ENCODE assay signal across 24 cellular contexts in genomic region chr9:131447600-131447999, GRCh38. TPM values are rescaled to one million over a fixed set of nuclear protein-coding genes. Genes with fewer than 3 reads are reported as not detected.
DNase-seq lines count a peak whose midpoint lies in the region; ATAC-seq and TF ChIP-seq lines count a peak whose summit lies in the region.
"Had no signal": no experiment of that assay in that cellular context is flagged by ENCODE, and none has a peak within 500 bp of the region (broad histone marks: within the 10 kb centered on the region; RNA-seq: fewer than 3 reads in every experiment).

No MANE protein-coding gene starts in this region.

- no peak overlapping the region for H3K4me3 Mint-ChIP-seq in activated CD8-positive, alpha-beta T cell treated with anti-CD3 and anti-CD28 coated beads for 36 hours
- H3K4me3 Mint-ChIP-seq in activated CD8-positive, alpha-beta T cell treated with anti-CD3 and anti-CD28 coated beads, Interleukin-2, amount 10 ng/mL, durations not matched to agents 7 days and 5 days, result no peak overlapping the region
- H3K4me3 Mint-ChIP-seq in H9 (no peak overlapping the region), progenitor cell of endocrine pancreas (ENCODE audit: low read depth) (no peak overlapping the region)
- no peak overlapping the region for H3K4me3 Mint-ChIP-seq in dendritic cell treated with granulocyte-macrophage colony-stimulating factor and Interleukin-4, amounts not matched to agents 40 ng/mL and 50 ng/mL, for 4 days
- H3K4me3 Mint-ChIP-seq: B cell, neural crest cell, type B pancreatic cell had no signal

- DNase-seq in activated CD8-positive, alpha-beta T cell treated with anti-CD3 and anti-CD28 coated beads for 36 hours, result no peak
- no peak for DNase-seq in activated CD8-positive, alpha-beta T cell treated with anti-CD3 and anti-CD28 coated beads, Interleukin-2, amount 10 ng/mL, durations not matched to agents 7 days and 5 days
- no peak for DNase-seq in H9
- no peak for DNase-seq in progenitor cell of endocrine pancreas (ENCODE audit: low spot score, unreplicated experiment)
- DNase-seq in middle frontal gyrus (ENCODE audit: extremely low spot score, low spot score), result no peak
- DNase-seq in DMS53 treated with DMSO at 0.1 percent for 48 hours (lab: John Stamatoyannopoulos, UW; ENCODE audit: unreplicated experiment), result no peak
- DNase-seq in HEK293T (ENCODE audit: extremely low spot score), result no peak
- DNase-seq: activated CD4-positive, alpha-beta T cell treated with anti-CD3 and anti-CD28 coated beads for 1 hour; brain microvascular endothelial cell; colonic mucosa; gastrocnemius medialis; Karpas-422; left ventricle myocardium inferior; mucosa of descending colon; NCI-H146; NCI-H524; posterior cingulate gyrus; sigmoid colon; stimulated activated CD4-positive, alpha-beta T cell treated with anti-CD3 and anti-CD28 coated beads, Interleukin-15, amount 100 ng/mL, for 24 hours had no signal

- no peaks in the 10 kb centered on the region for H3K9me3 Mint-ChIP-seq in activated CD8-positive, alpha-beta T cell treated with anti-CD3 and anti-CD28 coated beads for 36 hours
- no peaks in the 10 kb centered on the region for H3K9me3 Mint-ChIP-seq in activated CD8-positive, alpha-beta T cell treated with anti-CD3 and anti-CD28 coated beads, Interleukin-2, amount 10 ng/mL, durations not matched to agents 7 days and 5 days (ENCODE audit: insufficient read depth)
- H3K9me3 Mint-ChIP-seq in H9 (no peaks in the 10 kb centered on the region), progenitor cell of endocrine pancreas (ENCODE audit: low read depth) (no peaks in the 10 kb centered on the region)
- H3K9me3 Mint-ChIP-seq in dendritic cell treated with granulocyte-macrophage colony-stimulating factor and Interleukin-4, amounts not matched to agents 40 ng/mL and 50 ng/mL, for 4 days, result no peaks in the 10 kb centered on the region
- H3K9me3 Mint-ChIP-seq: neural crest cell, type B pancreatic cell had no signal

- peaks cover 17% of the 10 kb centered on the region for H3K4me1 Mint-ChIP-seq in activated CD8-positive, alpha-beta T cell treated with anti-CD3 and anti-CD28 coated beads for 36 hours (ENCODE audit: low read depth)
- peaks cover 12% of the 10 kb centered on the region for H3K4me1 Mint-ChIP-seq in activated CD8-positive, alpha-beta T cell treated with anti-CD3 and anti-CD28 coated beads, Interleukin-2, amount 10 ng/mL, durations not matched to agents 7 days and 5 days (ENCODE audit: low read depth)
- H3K4me1 Mint-ChIP-seq in H9 (peaks cover 5 to 6% of the 10 kb centered on the region in 2 experiments; a peak in 2 of 4 replicates), progenitor cell of endocrine pancreas (ENCODE audit: low read depth) (no peaks in the 10 kb centered on the region)
- peaks cover 18% of the 10 kb centered on the region for H3K4me1 Mint-ChIP-seq in dendritic cell treated with granulocyte-macrophage colony-stimulating factor and Interleukin-4, amounts not matched to agents 40 ng/mL and 50 ng/mL, for 4 days (ENCODE audit: low read depth)

- H3K4me2 ChIP-seq in H9 (ENCODE audit: insufficient read depth, insufficient read length, low read length), result no peak overlapping the region

- H3K27me3 ChIP-seq in H9 (ENCODE audit: insufficient read depth, low read length), result no peaks in the 10 kb centered on the region
- H3K27me3 ChIP-seq: brain microvascular endothelial cell, colonic mucosa, gastrocnemius medialis, Peyer's patch, sigmoid colon had no signal

- H3K27ac Mint-ChIP-seq in activated CD8-positive, alpha-beta T cell treated with anti-CD3 and anti-CD28 coated beads for 36 hours, result peak overlapping the region; percentile 18
- no peak overlapping the region for H3K27ac Mint-ChIP-seq in activated CD8-positive, alpha-beta T cell treated with anti-CD3 and anti-CD28 coated beads, Interleukin-2, amount 10 ng/mL, durations not matched to agents 7 days and 5 days
- H3K27ac Mint-ChIP-seq in H9 (peak overlapping the region in 2 of 3 experiments; percentile 57 to 78; a peak in 3 of 7 replicates), progenitor cell of endocrine pancreas (peak overlapping the region; percentile 67)
- peak overlapping the region; percentile 49 for H3K27ac Mint-ChIP-seq in dendritic cell treated with granulocyte-macrophage colony-stimulating factor and Interleukin-4, amounts not matched to agents 40 ng/mL and 50 ng/mL, for 4 days
- H3K27ac Mint-ChIP-seq: type B pancreatic cell had no signal

- peaks cover 2% of the 10 kb centered on the region for H3K79me1 ChIP-seq in H9 (ENCODE audit: insufficient read depth, low read depth, low read length, poor library complexity, severe bottlenecking)

- no peak overlapping the region for H3K27ac ChIP-seq in H9 (ENCODE audit: insufficient read length, low read depth, low read length)
- H3K27ac ChIP-seq: brain microvascular endothelial cell, colonic mucosa, gastrocnemius medialis, Peyer's patch, sigmoid colon had no signal

- H3K4me1 ChIP-seq in H9 (ENCODE audit: insufficient read depth, low read length), result no peaks in the 10 kb centered on the region
- H3K4me1 ChIP-seq: colonic mucosa, gastrocnemius medialis, Peyer's patch, sigmoid colon had no signal

- no peak overlapping the region; the same call in 1 of the 2 replicates for H3K14ac ChIP-seq in H9 (ENCODE audit: insufficient read depth, low read length)

- H2BK20ac ChIP-seq in H9 (ENCODE audit: low read depth, low read length, poor library complexity, severe bottlenecking), result no peak overlapping the region

- no peak overlapping the region for H2BK12ac ChIP-seq in H9 (ENCODE audit: insufficient read length, low read depth, low read length)

- H3K9ac ChIP-seq in H9 (ENCODE audit: extremely low read depth, insufficient read length, low read length), result no peak overlapping the region

- H4K8ac ChIP-seq in H9 (replicated peaks; ENCODE audit: insufficient read length, low read depth, low read length), result no peak overlapping the region

- no peaks in the 10 kb centered on the region for H3K9me3 ChIP-seq in H9 (ENCODE audit: control insufficient read depth, low read depth, low read length)
- H3K9me3 ChIP-seq: colonic mucosa, gastrocnemius medialis, left ventricle myocardium inferior, mucosa of descending colon, Peyer's patch, sigmoid colon had no signal

- no peak for TF ChIP-seq CTCF in activated CD8-positive, alpha-beta T cell treated with anti-CD3 and anti-CD28 coated beads for 36 hours (IDR thresholded peaks at IDR 0.05)
- TF ChIP-seq CTCF in H9 (conservative IDR thresholded peaks at IDR 0.05) (no peak), progenitor cell of endocrine pancreas (IDR thresholded peaks at IDR 0.05; ENCODE audit: unreplicated experiment) (no peak)

- H3T11ph ChIP-seq in H9 (ENCODE audit: low read length), result no peak overlapping the region

- H2AK5ac ChIP-seq in H9 (ENCODE audit: insufficient read length, low read length), result no peak overlapping the region

- no peaks in the 10 kb centered on the region for H3K23me2 ChIP-seq in H9 (ENCODE audit: insufficient read length, low read depth, low read length, poor library complexity, severe bottlenecking)

- no peaks in the 10 kb centered on the region for H3K27me3 Mint-ChIP-seq in activated CD8-positive, alpha-beta T cell treated with anti-CD3 and anti-CD28 coated beads for 36 hours
- H3K27me3 Mint-ChIP-seq in activated CD8-positive, alpha-beta T cell treated with anti-CD3 and anti-CD28 coated beads, Interleukin-2, amount 10 ng/mL, durations not matched to agents 7 days and 5 days (ENCODE audit: low read depth), result no peaks in the 10 kb centered on the region
- H3K27me3 Mint-ChIP-seq in H9 (ENCODE audit: low read depth) (no peaks in the 10 kb centered on the region; the same call in 1 of the 2 replicates), progenitor cell of endocrine pancreas (no peaks in the 10 kb centered on the region)
- H3K27me3 Mint-ChIP-seq in dendritic cell treated with granulocyte-macrophage colony-stimulating factor and Interleukin-4, amounts not matched to agents 40 ng/mL and 50 ng/mL, for 4 days, result no peaks in the 10 kb centered on the region
- H3K27me3 Mint-ChIP-seq: B cell, type B pancreatic cell had no signal

- no peak overlapping the region for H3K18ac ChIP-seq in H9 (ENCODE audit: insufficient read length, low read depth, low read length)

- no peak overlapping the region for H2BK15ac ChIP-seq in H9 (ENCODE audit: low read depth, low read length)

- H3K36me3 Mint-ChIP-seq in activated CD8-positive, alpha-beta T cell treated with anti-CD3 and anti-CD28 coated beads for 36 hours (ENCODE audit: low read depth), result peaks cover 62% of the 10 kb centered on the region
- peaks cover 79% of the 10 kb centered on the region for H3K36me3 Mint-ChIP-seq in activated CD8-positive, alpha-beta T cell treated with anti-CD3 and anti-CD28 coated beads, Interleukin-2, amount 10 ng/mL, durations not matched to agents 7 days and 5 days (ENCODE audit: low read depth)
- H3K36me3 Mint-ChIP-seq in H9 (ENCODE audit: insufficient read depth in 1 of 3, low read depth in 3 of 3) (peaks cover 61 to 94% (median 89%) of the 10 kb centered on the region in 3 experiments; a peak in 6 of 7 replicates), progenitor cell of endocrine pancreas (ENCODE audit: insufficient read depth) (peaks cover 60% of the 10 kb centered on the region)
- H3K36me3 Mint-ChIP-seq in dendritic cell treated with granulocyte-macrophage colony-stimulating factor and Interleukin-4, amounts not matched to agents 40 ng/mL and 50 ng/mL, for 4 days (ENCODE audit: low read depth), result peaks cover 100% of the 10 kb centered on the region

- no peak for ATAC-seq in activated CD8-positive, alpha-beta T cell treated with anti-CD3 and anti-CD28 coated beads for 36 hours
- no peak for ATAC-seq in activated CD8-positive, alpha-beta T cell treated with anti-CD3 and anti-CD28 coated beads, Interleukin-2, amount 10 ng/mL, durations not matched to agents 7 days and 5 days
- ATAC-seq: gastrocnemius medialis, mucosa of descending colon had no signal

- H3K4ac ChIP-seq in H9 (ENCODE audit: low read depth, low read length), result no peak overlapping the region

- H3K23ac ChIP-seq in H9 (ENCODE audit: insufficient read length, low read depth, low read length), result no peak overlapping the region

- no peak overlapping the region for H2BK5ac ChIP-seq in H9 (ENCODE audit: insufficient read length, low read length)

- H4K20me1 ChIP-seq in H9 (ENCODE audit: control insufficient read depth, insufficient read depth, insufficient read length), result peaks cover 2% of the 10 kb centered on the region

- no CpG with 5 or more reads among the region's 14 CpGs for WGBS in H9 (ENCODE audit: extremely low coverage, insufficient read length, low lambda C conversion rate)

- no peak overlapping the region for H4K5ac ChIP-seq in H9 (ENCODE audit: insufficient read length, low read depth, low read length)

- intact Hi-C loops in activated CD8-positive, alpha-beta T cell treated with anti-CD3 and anti-CD28 coated beads for 36 hours (cut with micrococcal nuclease), result no loop called here
- intact Hi-C loops in dendritic cell treated with granulocyte-macrophage colony-stimulating factor and Interleukin-4, amounts not matched to agents 40 ng/mL and 50 ng/mL, for 4 days (cut with micrococcal nuclease), result loop anchor here (10.0 kb wide), 1 partner anchor 53 kb away; the partner anchor contains the start of gene PRRC2B

- no peak overlapping the region for H2BK120ac ChIP-seq in H9 (ENCODE audit: low read depth, low read length, poor library complexity, severe bottlenecking)

- H3K56ac ChIP-seq in H9 (ENCODE audit: insufficient read length, low read depth, low read length), result no peak overlapping the region

- H2AFZ ChIP-seq in H9 (ENCODE audit: low read length), result no peak overlapping the region

- no peak overlapping the region for H4K91ac ChIP-seq in H9 (ENCODE audit: insufficient read length, low read depth, low read length)

- CTCF ChIA-PET in activated CD8-positive, alpha-beta T cell treated with anti-CD3 and anti-CD28 coated beads for 36 hours (lab: Charles Lee), result interaction anchor here (2.7 kb wide), 1 partner anchor 111 kb away, joined by 8 read pairs; no protein-coding TSS in a partner anchor
- CTCF ChIA-PET in activated CD8-positive, alpha-beta T cell treated with anti-CD3 and anti-CD28 coated beads, Interleukin-2, amount 10 ng/mL, durations not matched to agents 7 days and 5 days (lab: Charles Lee), result no interaction called here
- CTCF ChIA-PET in HEK293T (lab: Yijun Ruan, JAX), result interaction anchor here (1.4 kb wide), 1 partner anchor 30 kb away, joined by 3 read pairs; no protein-coding TSS in a partner anchor

- POLR2A ChIA-PET in activated CD8-positive, alpha-beta T cell treated with anti-CD3 and anti-CD28 coated beads for 36 hours (lab: Charles Lee), result interaction anchor here (0.5 to 1.1 kb wide), 4 partner anchors 27 to 825 kb away, joined by 3 to 4 read pairs (median 4); no protein-coding TSS in a partner anchor
- POLR2A ChIA-PET in activated CD8-positive, alpha-beta T cell treated with anti-CD3 and anti-CD28 coated beads, Interleukin-2, amount 10 ng/mL, durations not matched to agents 7 days and 5 days (lab: Charles Lee), result interaction anchor here (0.5 kb wide), 1 partner anchor 315 kb away, joined by 4 read pairs; no protein-coding TSS in a partner anchor
- POLR2A ChIA-PET in HEK293T (lab: Yijun Ruan, JAX), result interaction anchor here (0.8 kb wide), 1 partner anchor 9 kb away, joined by 3 read pairs; no protein-coding TSS in a partner anchor

- no peaks in the 10 kb centered on the region; the same call in 1 of the 2 replicates for H3K79me2 ChIP-seq in H9 (ENCODE audit: insufficient read depth, low read length)

RNA-seq across cellular contexts. Expression of gene PRRC2B, which starts 53.7 kb away (rescaled TPM):
- 100 to 1,000 TPM; 134 to 141 TPM for total RNA-seq in activated CD8-positive, alpha-beta T cell treated with anti-CD3 and anti-CD28 coated beads for 36 hours
- 100 to 1,000 TPM; 215 to 216 TPM for total RNA-seq in activated CD8-positive, alpha-beta T cell treated with anti-CD3 and anti-CD28 coated beads, Interleukin-2, amount 10 ng/mL, durations not matched to agents 7 days and 5 days
- total RNA-seq in H9 (2021) (243 and 251 TPM in 2 replicates), progenitor cell of endocrine pancreas (416 and 460 TPM in 2 replicates)

RNA-seq across cellular contexts. Expression of gene POMT1, which starts 55.1 kb away (rescaled TPM):
- 10 to 100 TPM; 30.2 to 35.9 TPM for total RNA-seq in activated CD8-positive, alpha-beta T cell treated with anti-CD3 and anti-CD28 coated beads for 36 hours
- total RNA-seq in activated CD8-positive, alpha-beta T cell treated with anti-CD3 and anti-CD28 coated beads, Interleukin-2, amount 10 ng/mL, durations not matched to agents 7 days and 5 days, result 10 to 100 TPM; 34.4 to 39.2 TPM
- total RNA-seq in H9 (2021) (34.0 and 34.1 TPM in 2 replicates), progenitor cell of endocrine pancreas (61.0 and 64.3 TPM in 2 replicates)
